ENCODE assay signal across 21 cellular contexts in the genomic region with DNA sequence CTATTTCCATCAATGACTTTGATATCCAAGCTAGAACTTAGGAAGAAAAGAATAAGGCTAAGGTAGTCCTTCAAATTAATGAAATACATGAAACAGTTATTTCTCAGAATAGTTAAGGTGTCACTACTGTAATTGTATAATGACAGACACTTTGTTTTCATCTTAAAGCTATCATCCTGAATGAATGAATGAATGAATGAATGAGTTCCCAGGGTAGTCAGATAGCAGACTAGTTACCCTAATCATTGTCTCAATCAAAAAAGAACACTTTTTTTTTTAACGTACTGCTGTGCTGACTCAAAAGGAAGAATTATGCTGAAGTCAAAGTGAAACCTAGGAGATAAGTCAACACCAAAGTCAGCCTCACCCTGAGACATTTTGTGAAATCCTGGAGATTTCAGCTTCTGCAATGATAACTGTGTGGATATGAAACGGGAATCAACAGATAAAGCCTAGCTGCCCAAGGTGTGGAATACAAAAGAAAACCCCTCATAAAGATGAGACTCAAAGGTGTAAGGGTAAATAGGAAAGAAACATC.
"Had no signal": no experiment of that assay in that cellular context is flagged by ENCODE, and none has a peak within 500 bp of the region (broad histone marks: within the 10 kb centered on the region; RNA-seq: fewer than 3 reads in every experiment).

No MANE protein-coding gene starts in this region.

- H3K27ac Mint-ChIP-seq: natural killer cell; stimulated activated memory B cell treated with anti-CD40 and anti-IgM and Interleukin-4, amounts not matched to agents 10 μg/mL and 1 μg/mL and 100 μg/mL, for 72 hours; stimulated activated naive CD8-positive, alpha-beta T cell treated with anti-CD3 and anti-CD28 coated beads, Interleukin-15, Interleukin-2, amounts not matched to agents 100 ng/mL and 50 ng/mL, for 24 hours had no signal

- H3K4me1 Mint-ChIP-seq: natural killer cell; neural crest cell; stimulated activated memory B cell treated with anti-CD40 and anti-IgM and Interleukin-4, amounts not matched to agents 10 μg/mL and 1 μg/mL and 100 μg/mL, for 72 hours had no signal

- H3K27ac ChIP-seq: dorsolateral prefrontal cortex, heart left ventricle, spleen, tibial artery, upper lobe of left lung, vagina had no signal

- H3K27me3 Mint-ChIP-seq: stimulated activated memory B cell treated with anti-CD40 and anti-IgM and Interleukin-4, amounts not matched to agents 10 μg/mL and 1 μg/mL and 100 μg/mL, for 72 hours; stimulated activated naive CD8-positive, alpha-beta T cell treated with anti-CD3 and anti-CD28 coated beads, Interleukin-15, Interleukin-2, amounts not matched to agents 100 ng/mL and 50 ng/mL, for 24 hours had no signal

- DNase-seq: dorsolateral prefrontal cortex; effector CD8-positive, alpha-beta T cell; foreskin melanocyte; heart left ventricle; islet precursor cell; mammary epithelial cell; mucosa of descending colon; natural killer cell; posterior cingulate gyrus; spleen; stimulated activated CD4-positive, alpha-beta T cell treated with anti-CD3 and anti-CD28 coated beads, Interleukin-15, amount 100 ng/mL, for 24 hours; stimulated activated CD4-positive, alpha-beta T cell treated with anti-CD3 and anti-CD28 coated beads, Interleukin-1b, Interleukin-23, amount 100 ng/mL, for 48 hours; stimulated activated CD4-positive, alpha-beta T cell treated with anti-CD3 and anti-CD28 coated beads, Interleukin-4, amount 100 ng/mL, for 24 hours; tibial artery; upper lobe of left lung had no signal

- H3K4me3 ChIP-seq: dorsolateral prefrontal cortex, heart left ventricle, mucosa of descending colon, spleen, tibial artery, upper lobe of left lung, vagina had no signal

- H3K4me3 Mint-ChIP-seq: natural killer cell; neural crest cell; stimulated activated memory B cell treated with anti-CD40 and anti-IgM and Interleukin-4, amounts not matched to agents 10 μg/mL and 1 μg/mL and 100 μg/mL, for 72 hours; stimulated activated naive CD8-positive, alpha-beta T cell treated with anti-CD3 and anti-CD28 coated beads, Interleukin-15, Interleukin-2, amounts not matched to agents 100 ng/mL and 50 ng/mL, for 24 hours had no signal

- H3K4me1 ChIP-seq: heart left ventricle, spleen, tibial artery, upper lobe of left lung, vagina had no signal

- H3K9me3 Mint-ChIP-seq: neural crest cell; stimulated activated memory B cell treated with anti-CD40 and anti-IgM and Interleukin-4, amounts not matched to agents 10 μg/mL and 1 μg/mL and 100 μg/mL, for 72 hours; stimulated activated naive CD8-positive, alpha-beta T cell treated with anti-CD3 and anti-CD28 coated beads, Interleukin-15, Interleukin-2, amounts not matched to agents 100 ng/mL and 50 ng/mL, for 24 hours had no signal

- ATAC-seq: heart left ventricle; left lobe of liver; mucosa of descending colon; natural killer cell; sciatic nerve; stimulated activated memory B cell treated with anti-CD40 and anti-IgM and Interleukin-4, amounts not matched to agents 10 μg/mL and 1 μg/mL and 100 μg/mL, for 72 hours had no signal

- H3K9me3 ChIP-seq: heart left ventricle, mucosa of descending colon, spleen, tibial artery, upper lobe of left lung, vagina had no signal

- H3K36me3 Mint-ChIP-seq: natural killer cell; stimulated activated memory B cell treated with anti-CD40 and anti-IgM and Interleukin-4, amounts not matched to agents 10 μg/mL and 1 μg/mL and 100 μg/mL, for 72 hours had no signal
